14 cellular contexts compared by ENCODE assay signal in the genomic region with DNA sequence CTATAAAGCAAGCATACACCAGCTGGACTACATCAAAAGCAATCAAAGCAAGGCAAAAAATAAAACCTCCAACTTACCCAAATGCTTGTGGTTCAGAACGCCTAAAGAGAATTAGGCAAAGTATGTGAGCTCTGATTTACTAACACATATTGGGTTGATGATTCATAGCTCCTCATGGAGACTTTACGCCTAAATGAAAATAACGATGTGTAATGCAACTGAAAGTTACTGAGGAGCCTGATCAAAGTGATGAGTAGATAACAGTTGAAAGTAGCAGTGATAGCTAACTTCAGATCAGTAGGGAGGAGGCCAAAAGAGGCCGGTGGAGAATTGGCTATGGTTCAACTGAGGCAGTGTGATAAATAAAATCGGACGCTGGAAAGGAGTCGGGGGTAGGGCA.
DNase-seq lines count a peak whose midpoint lies in the region; ATAC-seq and TF ChIP-seq lines count a peak whose summit lies in the region.
"Had no signal": no experiment of that assay in that cellular context is flagged by ENCODE, and none has a peak within 500 bp of the region (broad histone marks: within the 10 kb centered on the region; RNA-seq: fewer than 3 reads in every experiment).

No MANE protein-coding gene starts in this region.

- 40 to 42% methylated on average over 7 of the region's 7 CpGs for WGBS in gastroesophageal sphincter (ENCODE audit: low coverage in 1 of 2), 2 donors

- no peaks in the 10 kb centered on the region for H3K36me3 Mint-ChIP-seq in activated CD4-positive, alpha-beta T cell treated with anti-CD3 and anti-CD28 coated beads, Interleukin-2, amount 10 ng/mL, durations not matched to agents 24 days and 14 days (ENCODE audit: low read depth)
- peaks cover 10% of the 10 kb centered on the region for H3K36me3 Mint-ChIP-seq in T-cell
- no peaks in the 10 kb centered on the region for H3K36me3 Mint-ChIP-seq in stimulated activated effector memory CD8-positive, alpha-beta T cell treated with anti-CD3 and anti-CD28 coated beads, Interleukin-12 subunit alpha, Interleukin-12 subunit beta, amount 100 ng/mL, for 72 hours

- peak; percentile 48 to 63 (median 54) for ATAC-seq in T-cell (replicated peaks in 1 of 4)
- ATAC-seq in stimulated activated effector memory CD8-positive, alpha-beta T cell treated with anti-CD3 and anti-CD28 coated beads, Interleukin-12 subunit alpha, Interleukin-12 subunit beta, amount 100 ng/mL, for 72 hours, result peak; percentile 97
- no peak for ATAC-seq in gastroesophageal sphincter
- ATAC-seq: K562, left lobe of liver had no signal

- H3K9me3 ChIP-seq in gastroesophageal sphincter, result no peaks in the 10 kb centered on the region
- H3K9me3 ChIP-seq: suprapubic skin had no signal

- H3K27me3 ChIP-seq in gastroesophageal sphincter, result no peaks in the 10 kb centered on the region
- H3K27me3 ChIP-seq: suprapubic skin had no signal

- peak; percentile 4 to 11 for DNase-seq in activated CD4-positive, alpha-beta T cell treated with anti-CD3 and anti-CD28 coated beads, Interleukin-2, amount 50 U/mL, for 24 hours (ENCODE audit: low read depth in 1 of 2, low spot score in 1 of 2)
- no peak for DNase-seq in activated CD4-positive, alpha-beta T cell treated with anti-CD3 and anti-CD28 coated beads, Interleukin-2, amount 10 ng/mL, durations not matched to agents 24 days and 14 days
- DNase-seq in T-cell, result no peak
- DNase-seq in fibroblast of the conjunctiva (ENCODE audit: low read depth), result peak; percentile 43
- DNase-seq in stimulated activated effector memory CD8-positive, alpha-beta T cell treated with anti-CD3 and anti-CD28 coated beads, Interleukin-12 subunit alpha, Interleukin-12 subunit beta, amount 100 ng/mL, for 72 hours (ENCODE audit: low spot score in 2 of 2), result no peak
- DNase-seq in NCI-H526 treated with DMSO at 0.1 percent for 48 hours (lab: John Stamatoyannopoulos, UW), result no peak
- DNase-seq in Kasumi-1 (lab: John Stamatoyannopoulos, UW), result no peak
- DNase-seq: activated CD4-positive, alpha-beta T cell treated with anti-CD3 and anti-CD28 coated beads for 1 hour; effector CD8-positive, alpha-beta T cell had no signal

- POLR2A ChIA-PET in T-cell (lab: Charles Lee), result no interaction called here

- CTCF ChIA-PET in T-cell (lab: Charles Lee), result no interaction called here

- no peak overlapping the region for H3K27ac Mint-ChIP-seq in activated CD4-positive, alpha-beta T cell treated with anti-CD3 and anti-CD28 coated beads, Interleukin-2, amount 10 ng/mL, durations not matched to agents 24 days and 14 days
- H3K27ac Mint-ChIP-seq in T-cell, result peak overlapping the region in 1 of 2 donors; percentile 40
- no peak overlapping the region for H3K27ac Mint-ChIP-seq in stimulated activated effector memory CD8-positive, alpha-beta T cell treated with anti-CD3 and anti-CD28 coated beads, Interleukin-12 subunit alpha, Interleukin-12 subunit beta, amount 100 ng/mL, for 72 hours

- TF ChIP-seq POLR2A in gastroesophageal sphincter (IDR thresholded peaks at IDR 0.05), result no peak

- no peak for TF ChIP-seq EP300 in gastroesophageal sphincter (IDR thresholded peaks at IDR 0.05)

- no peaks in the 10 kb centered on the region for H3K9me3 Mint-ChIP-seq in activated CD4-positive, alpha-beta T cell treated with anti-CD3 and anti-CD28 coated beads, Interleukin-2, amount 10 ng/mL, durations not matched to agents 24 days and 14 days
- H3K9me3 Mint-ChIP-seq in T-cell, result no peaks in the 10 kb centered on the region
- H3K9me3 Mint-ChIP-seq in stimulated activated effector memory CD8-positive, alpha-beta T cell treated with anti-CD3 and anti-CD28 coated beads, Interleukin-12 subunit alpha, Interleukin-12 subunit beta, amount 100 ng/mL, for 72 hours, result no peaks in the 10 kb centered on the region

- no peak overlapping the region for H3K27ac ChIP-seq in gastroesophageal sphincter
- H3K27ac ChIP-seq: C4-2B, suprapubic skin had no signal

- TF ChIP-seq CTCF in gastroesophageal sphincter (IDR thresholded peaks at IDR 0.05), result no peak

- intact Hi-C loops in activated CD4-positive, alpha-beta T cell treated with anti-CD3 and anti-CD28 coated beads, Interleukin-2, amount 10 ng/mL, durations not matched to agents 24 days and 14 days (cut with micrococcal nuclease), result loop anchor here (2.0 kb wide), 1 partner anchor 39 kb away; no protein-coding TSS in a partner anchor

- H3K4me1 ChIP-seq in gastroesophageal sphincter, result peaks cover 0 to 33% (median 0%) of the 10 kb centered on the region in 3 donors

- H3K36me3 ChIP-seq in gastroesophageal sphincter, result no peaks in the 10 kb centered on the region
- H3K36me3 ChIP-seq: suprapubic skin had no signal

- H3K4me3 Mint-ChIP-seq in activated CD4-positive, alpha-beta T cell treated with anti-CD3 and anti-CD28 coated beads, Interleukin-2, amount 10 ng/mL, durations not matched to agents 24 days and 14 days, result no peak overlapping the region
- H3K4me3 Mint-ChIP-seq in T-cell, result peak overlapping the region in 1 of 3 donors; percentile 7
- H3K4me3 Mint-ChIP-seq in stimulated activated effector memory CD8-positive, alpha-beta T cell treated with anti-CD3 and anti-CD28 coated beads, Interleukin-12 subunit alpha, Interleukin-12 subunit beta, amount 100 ng/mL, for 72 hours, result no peak overlapping the region

- H3K4me3 ChIP-seq in gastroesophageal sphincter, result peak overlapping the region in 1 of 2 donors; percentile 12
- H3K4me3 ChIP-seq: K562, suprapubic skin had no signal

- peaks cover 6% of the 10 kb centered on the region for H3K4me1 Mint-ChIP-seq in activated CD4-positive, alpha-beta T cell treated with anti-CD3 and anti-CD28 coated beads, Interleukin-2, amount 10 ng/mL, durations not matched to agents 24 days and 14 days
- peaks cover 52 to 58% (median 57%) of the 10 kb centered on the region in 3 donors for H3K4me1 Mint-ChIP-seq in T-cell
- peaks cover 23% of the 10 kb centered on the region for H3K4me1 Mint-ChIP-seq in stimulated activated effector memory CD8-positive, alpha-beta T cell treated with anti-CD3 and anti-CD28 coated beads, Interleukin-12 subunit alpha, Interleukin-12 subunit beta, amount 100 ng/mL, for 72 hours

- peaks cover 7% of the 10 kb centered on the region for H3K27me3 Mint-ChIP-seq in activated CD4-positive, alpha-beta T cell treated with anti-CD3 and anti-CD28 coated beads, Interleukin-2, amount 10 ng/mL, durations not matched to agents 24 days and 14 days
- H3K27me3 Mint-ChIP-seq in T-cell, result no peaks in the 10 kb centered on the region

Comparison
In these comparisons a context has a peak if more than half of its experiments do, and no peak if none do; other contexts are left out.
1. DNase-seq: peak in activated CD4-positive, alpha-beta T cell treated with anti-CD3 and anti-CD28 coated beads, Interleukin-2, amount 50 U/mL, for 24 hours (2 of 2) and fibroblast of the conjunctiva (single experiment); none in activated CD4-positive, alpha-beta T cell treated with anti-CD3 and anti-CD28 coated beads, Interleukin-2, amount 10 ng/mL, durations not matched to agents 24 days and 14 days (single experiment), T-cell (0 of 34), stimulated activated effector memory CD8-positive, alpha-beta T cell treated with anti-CD3 and anti-CD28 coated beads, Interleukin-12 subunit alpha, Interleukin-12 subunit beta, amount 100 ng/mL, for 72 hours (0 of 2), NCI-H526 treated with DMSO at 0.1 percent for 48 hours (single experiment) and Kasumi-1 (0 of 2).